27 cellular contexts compared by ENCODE assay signal in the genomic region with DNA sequence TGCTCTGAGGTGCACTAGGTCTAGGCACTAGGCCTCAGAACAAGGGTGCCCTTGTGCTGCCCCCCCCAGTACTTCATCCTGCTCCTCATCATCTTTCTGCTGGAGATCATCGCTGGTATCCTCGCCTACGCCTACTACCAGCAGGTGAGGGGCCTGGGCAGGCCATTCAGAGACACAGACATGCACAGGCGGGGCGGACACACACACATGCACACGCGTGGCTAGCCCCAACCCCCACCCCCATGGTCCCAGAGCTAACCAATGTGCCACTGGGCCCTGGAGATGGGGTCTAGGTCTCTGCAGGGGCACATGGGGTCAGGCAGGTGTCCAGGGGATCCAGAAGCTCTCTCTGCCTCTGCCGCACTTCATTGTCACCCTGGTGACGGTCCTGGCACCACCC. TPM values are rescaled to one million over a fixed set of nuclear protein-coding genes. Genes with fewer than 3 reads are reported as not detected.
DNase-seq lines count a peak whose midpoint lies in the region; ATAC-seq and TF ChIP-seq lines count a peak whose summit lies in the region.
"Had no signal": no experiment of that assay in that cellular context is flagged by ENCODE, and none has a peak within 500 bp of the region (broad histone marks: within the 10 kb centered on the region; RNA-seq: fewer than 3 reads in every experiment).

No MANE protein-coding gene starts in this region.

- H3K9me3 Mint-ChIP-seq in stimulated activated effector memory CD8-positive, alpha-beta T cell treated with anti-CD3 and anti-CD28 coated beads, Interleukin-12 subunit alpha, Interleukin-12 subunit beta, amount 100 ng/mL, for 72 hours = no peaks in the 10 kb centered on the region
- H3K9me3 Mint-ChIP-seq: activated naive CD4-positive, alpha-beta T cell treated with anti-CD3 and anti-CD28 coated beads, Interleukin-2, amount 50 U/mL, for 24 hours; activated T-helper 17 cell treated with anti-CD3 and anti-CD28 coated beads, Interleukin-2, amount 50 U/mL, for 72 hours; CD8-positive, alpha-beta T cell; central memory CD8-positive, alpha-beta T cell had no signal

- no peak overlapping the region for H3K27ac Mint-ChIP-seq in stimulated activated effector memory CD8-positive, alpha-beta T cell treated with anti-CD3 and anti-CD28 coated beads, Interleukin-12 subunit alpha, Interleukin-12 subunit beta, amount 100 ng/mL, for 72 hours
- H3K27ac Mint-ChIP-seq: activated naive CD4-positive, alpha-beta T cell treated with anti-CD3 and anti-CD28 coated beads, Interleukin-2, amount 50 U/mL, for 24 hours; activated T-helper 17 cell treated with anti-CD3 and anti-CD28 coated beads, Interleukin-2, amount 50 U/mL, for 72 hours; CD8-positive, alpha-beta T cell; progenitor cell of endocrine pancreas had no signal

- H3K4me3 Mint-ChIP-seq in stimulated activated effector memory CD8-positive, alpha-beta T cell treated with anti-CD3 and anti-CD28 coated beads, Interleukin-12 subunit alpha, Interleukin-12 subunit beta, amount 100 ng/mL, for 72 hours = no peak overlapping the region
- H3K4me3 Mint-ChIP-seq: activated naive CD4-positive, alpha-beta T cell treated with anti-CD3 and anti-CD28 coated beads, Interleukin-2, amount 50 U/mL, for 24 hours; activated T-helper 17 cell treated with anti-CD3 and anti-CD28 coated beads, Interleukin-2, amount 50 U/mL, for 72 hours; CD8-positive, alpha-beta T cell; central memory CD8-positive, alpha-beta T cell had no signal

- no peak overlapping the region for H3K14ac ChIP-seq in trophoblast cell (ENCODE audit: low read length)

- no peak for DNase-seq in SK-N-SH
- DNase-seq in RWPE2 (ENCODE audit: low spot score) = no peak
- no peak for DNase-seq in trophoblast cell
- no peak for DNase-seq in SW 1271 (lab: John Stamatoyannopoulos, UW)
- no peak for DNase-seq in stimulated activated effector memory CD8-positive, alpha-beta T cell treated with anti-CD3 and anti-CD28 coated beads, Interleukin-12 subunit alpha, Interleukin-12 subunit beta, amount 100 ng/mL, for 72 hours (ENCODE audit: low spot score in 2 of 2)
- DNase-seq: 8988T; activated CD4-positive, alpha-beta T cell treated with anti-CD3 and anti-CD28 coated beads, Interleukin-2, amount 50 U/mL, for 48 hours; activated CD8-positive, alpha-beta memory T cell treated with anti-CD3 and anti-CD28 coated beads, Interleukin-2, amount 50 U/mL, for 4 hours; AML-193; aorta; CD8-positive, alpha-beta T cell; dermis blood vessel endothelial cell; KG1; kidney glomerular epithelial cell; mammary epithelial cell; NCI-H1436; NCI-H2107; NCI-H446 treated with DMSO at 0.1 percent for 48 hours; SHP77 treated with DMSO at 0.1 percent for 48 hours; stimulated activated CD8-positive, alpha-beta memory T cell treated with anti-CD3 and anti-CD28 coated beads, Interleukin-4, amount 100 ng/mL, for 48 hours; T-helper 1 cell; upper lobe of right lung had no signal

- H2AFZ ChIP-seq in SK-N-SH (ENCODE audit: low read depth) = no peak overlapping the region
- no peak overlapping the region for H2AFZ ChIP-seq in trophoblast cell (ENCODE audit: insufficient read depth, low read length, poor library complexity)

- TF ChIP-seq EP300 in SK-N-SH (IDR thresholded peaks at IDR 0.05; ENCODE audit: borderline replicate concordance in 1 of 2, low read depth in 1 of 2, low read length in 1 of 2) = no peak

- H3K4me1 ChIP-seq in SK-N-SH (ENCODE audit: control insufficient read depth in 1 of 2, insufficient read depth in 2 of 2, low read depth in 1 of 2, low read length in 1 of 2) = peaks cover 6 to 36% of the 10 kb centered on the region in 2 experiments; a peak in 3 of 4 replicates
- peaks cover 14% of the 10 kb centered on the region for H3K4me1 ChIP-seq in RWPE2 (ENCODE audit: insufficient read depth, poor library complexity, severe bottlenecking)
- H3K4me1 ChIP-seq in trophoblast cell (ENCODE audit: control insufficient read depth in 1 of 2, insufficient read depth in 2 of 2, low read length in 2 of 2) = peaks cover 27 to 28% of the 10 kb centered on the region in 2 experiments

- no peak overlapping the region for H4K12ac ChIP-seq in trophoblast cell (ENCODE audit: low read depth, low read length)

- H3K79me1 ChIP-seq in trophoblast cell (ENCODE audit: low read length) = peaks cover 15% of the 10 kb centered on the region

- no peak overlapping the region for H4K8ac ChIP-seq in trophoblast cell (ENCODE audit: low read depth, low read length)

- H3F3A ChIP-seq in SK-N-SH (replicated peaks; ENCODE audit: insufficient read depth) = peaks cover 50% of the 10 kb centered on the region

- H3K4me2 ChIP-seq in SK-N-SH = peak overlapping the region; percentile 28; the same call in 1 of the 2 replicates
- no peak overlapping the region for H3K4me2 ChIP-seq in trophoblast cell (ENCODE audit: low read length)

- ATAC-seq in SK-N-SH treated with all-trans-retinoic acid at 6 μM for 48 hours (no peak), RWPE2 (ENCODE audit: low read depth) (no peak)
- no peak for ATAC-seq in stimulated activated effector memory CD8-positive, alpha-beta T cell treated with anti-CD3 and anti-CD28 coated beads, Interleukin-12 subunit alpha, Interleukin-12 subunit beta, amount 100 ng/mL, for 72 hours
- ATAC-seq: activated T-helper 17 cell treated with anti-CD3 and anti-CD28 coated beads, Interleukin-2, amount 50 U/mL, for 72 hours; CD8-positive, alpha-beta T cell; upper lobe of right lung had no signal

- POLR2A ChIA-PET in SK-N-SH (lab: Yijun Ruan, JAX) = no interaction called here

- WGBS in SK-N-SH (ENCODE audit: low lambda C conversion rate) = 95% methylated on average over 4 of the region's 9 CpGs
- no CpG with 5 or more reads among the region's 9 CpGs for WGBS in trophoblast cell (ENCODE audit: extremely low coverage, insufficient coverage, insufficient read length)

- TF ChIP-seq CTCF in SK-N-SH (IDR thresholded peaks at IDR 0.05) (no peak), RWPE2 (IDR thresholded peaks at IDR 0.05; ENCODE audit: poor library complexity, severe bottlenecking) (no peak)

- H2BK120ac ChIP-seq in trophoblast cell (ENCODE audit: insufficient read depth, low read length, poor library complexity) = no peak overlapping the region

- no peak overlapping the region for H3K4ac ChIP-seq in trophoblast cell (ENCODE audit: low read depth, low read length)

- H3K79me2 ChIP-seq in SK-N-SH (ENCODE audit: insufficient read depth) (peaks cover 87% of the 10 kb centered on the region), trophoblast cell (ENCODE audit: control insufficient read depth, insufficient read depth, low read length, poor library complexity) (peaks cover 15% of the 10 kb centered on the region)

- no peak overlapping the region for H2BK5ac ChIP-seq in trophoblast cell (ENCODE audit: low read depth, low read length, poor library complexity)

- H3K18ac ChIP-seq in trophoblast cell (ENCODE audit: low read length) = no peak overlapping the region

- H3K27ac ChIP-seq in SK-N-SH (ENCODE audit: low read depth in 2 of 2, low read length in 1 of 2) = peak overlapping the region in 1 of 2 experiments; percentile 32; a peak in 2 of 4 replicates
- peak overlapping the region; percentile 97 for H3K27ac ChIP-seq in RWPE2 (ENCODE audit: poor library complexity, severe bottlenecking)
- no peak overlapping the region for H3K27ac ChIP-seq in trophoblast cell (ENCODE audit: low read depth, low read length)

- H3K27me3 ChIP-seq in SK-N-SH (ENCODE audit: insufficient read depth) (no peaks in the 10 kb centered on the region), RWPE2 (ENCODE audit: insufficient read depth, poor library complexity, severe bottlenecking) (no peaks in the 10 kb centered on the region), trophoblast cell (ENCODE audit: insufficient read depth, low read length) (peaks cover 2% of the 10 kb centered on the region)
- H3K27me3 ChIP-seq: upper lobe of right lung had no signal

- H3K9ac ChIP-seq in SK-N-SH = no peak overlapping the region
- no peak overlapping the region for H3K9ac ChIP-seq in trophoblast cell (ENCODE audit: low read length)

- H3K36me3 ChIP-seq in SK-N-SH (replicated peaks in 1 of 2; ENCODE audit: control insufficient read depth in 1 of 2, insufficient read depth in 2 of 2, low read length in 1 of 2) (peaks cover 22 to 45% of the 10 kb centered on the region in 2 experiments), RWPE2 (ENCODE audit: low read depth) (peaks cover 56% of the 10 kb centered on the region), trophoblast cell (ENCODE audit: control insufficient read depth in 1 of 2, insufficient read depth in 2 of 2, low read length in 2 of 2) (peaks cover 55 to 59% of the 10 kb centered on the region in 2 experiments)

- H3K36me3 Mint-ChIP-seq in stimulated activated effector memory CD8-positive, alpha-beta T cell treated with anti-CD3 and anti-CD28 coated beads, Interleukin-12 subunit alpha, Interleukin-12 subunit beta, amount 100 ng/mL, for 72 hours = peaks cover 41% of the 10 kb centered on the region
- H3K36me3 Mint-ChIP-seq: activated naive CD4-positive, alpha-beta T cell treated with anti-CD3 and anti-CD28 coated beads, Interleukin-2, amount 50 U/mL, for 24 hours had no signal

- no peaks in the 10 kb centered on the region for H3K9me3 ChIP-seq in SK-N-SH
- no peaks in the 10 kb centered on the region for H3K9me3 ChIP-seq in RWPE2 (ENCODE audit: severe bottlenecking)
- H3K9me3 ChIP-seq in trophoblast cell (ENCODE audit: insufficient read depth, low read depth, low read length) = peaks cover 5% of the 10 kb centered on the region
- H3K9me3 ChIP-seq: upper lobe of right lung had no signal

- H4K91ac ChIP-seq in trophoblast cell (ENCODE audit: low read depth, low read length) = no peak overlapping the region

- CTCF ChIA-PET in SK-N-SH (lab: Yijun Ruan, JAX) = interaction anchor here (3.8 kb wide), 1 partner anchor 11 kb away, joined by 21 read pairs; no protein-coding TSS in a partner anchor

- no peak overlapping the region for H3K23ac ChIP-seq in trophoblast cell (ENCODE audit: low read length)

- no peaks in the 10 kb centered on the region for H3K9me2 ChIP-seq in SK-N-SH

- no peak overlapping the region for H3K4me3 ChIP-seq in SK-N-SH (ENCODE audit: low read depth in 2 of 2, low read length in 1 of 2)
- no peak overlapping the region for H3K4me3 ChIP-seq in RWPE2 (ENCODE audit: severe bottlenecking)
- H3K4me3 ChIP-seq in trophoblast cell (ENCODE audit: low read depth, low read length) = peak overlapping the region; percentile 18
- H3K4me3 ChIP-seq: upper lobe of right lung had no signal

- H2BK12ac ChIP-seq in trophoblast cell (ENCODE audit: low read length) = no peak overlapping the region

- H3K4me1 Mint-ChIP-seq in stimulated activated effector memory CD8-positive, alpha-beta T cell treated with anti-CD3 and anti-CD28 coated beads, Interleukin-12 subunit alpha, Interleukin-12 subunit beta, amount 100 ng/mL, for 72 hours = peaks cover 32% of the 10 kb centered on the region

- TF ChIP-seq RAD21 in SK-N-SH (IDR thresholded peaks at IDR 0.05; ENCODE audit: low read length) = no peak

- H4K20me1 ChIP-seq in SK-N-SH (ENCODE audit: insufficient read depth) = peaks cover 63% of the 10 kb centered on the region

- H2AK5ac ChIP-seq in trophoblast cell (ENCODE audit: low read length) = no peak overlapping the region

RNA-seq across cellular contexts. Expression of gene CD151, which starts 3.9 kb away (rescaled TPM):
- polyA plus RNA-seq in SK-N-SH (2012; rRNA removed) = 922 and 1,149 TPM in 2 replicates
- 364 and 668 TPM in 2 replicates for polyA plus RNA-seq in SK-N-SH (2012; cell fraction: cytosol; rRNA removed)
- 1,027 and 1,059 TPM in 2 replicates for polyA plus RNA-seq in SK-N-SH (2012; cell fraction: nucleus; rRNA removed)
- 171 and 180 TPM in 2 replicates for polyA plus RNA-seq in trophoblast cell (2013)

RNA-seq across cellular contexts. Expression of gene POLR2L, which starts 5.6 kb away (rescaled TPM):
- 287 and 540 TPM in 2 replicates for polyA plus RNA-seq in SK-N-SH (2012; rRNA removed)
- polyA plus RNA-seq in SK-N-SH (2012; cell fraction: cytosol; rRNA removed) = 228 and 230 TPM in 2 replicates
- 123 and 341 TPM in 2 replicates for polyA plus RNA-seq in SK-N-SH (2012; cell fraction: nucleus; rRNA removed)
- 179 and 185 TPM in 2 replicates for polyA plus RNA-seq in trophoblast cell (2013)

RNA-seq across cellular contexts. Expression of gene TSPAN4, which starts 6.0 kb away (rescaled TPM):
- polyA plus RNA-seq in SK-N-SH (2012; rRNA removed) = 201 and 226 TPM in 2 replicates
- polyA plus RNA-seq in SK-N-SH (2012; cell fraction: cytosol; rRNA removed) = 66.1 and 128 TPM in 2 replicates
- 521 and 832 TPM in 2 replicates for polyA plus RNA-seq in SK-N-SH (2012; cell fraction: nucleus; rRNA removed)
- polyA plus RNA-seq in trophoblast cell (2013) = 18.2 and 20.5 TPM in 2 replicates

RNA-seq across cellular contexts. Expression of gene CRACR2B, which starts 9.0 kb away (rescaled TPM):
- polyA plus RNA-seq in SK-N-SH (2012; rRNA removed) = 0.94 and 1.1 TPM in 2 replicates
- polyA plus RNA-seq in SK-N-SH (2012; cell fraction: cytosol; rRNA removed) = 0.21 and 0.28 TPM in 2 replicates
- 3.8 and 5.0 TPM in 2 replicates for polyA plus RNA-seq in SK-N-SH (2012; cell fraction: nucleus; rRNA removed)
- 2.6 and 3.1 TPM in 2 replicates for polyA plus RNA-seq in trophoblast cell (2013)

RNA-seq across cellular contexts. Expression of gene PNPLA2, which starts 18.0 kb away (rescaled TPM):
- 47.7 and 60.3 TPM in 2 replicates for polyA plus RNA-seq in SK-N-SH (2012; rRNA removed)
- 24.0 and 41.7 TPM in 2 replicates for polyA plus RNA-seq in SK-N-SH (2012; cell fraction: cytosol; rRNA removed)
- 222 and 344 TPM in 2 replicates for polyA plus RNA-seq in SK-N-SH (2012; cell fraction: nucleus; rRNA removed)
- 56.3 and 56.7 TPM in 2 replicates for polyA plus RNA-seq in trophoblast cell (2013)
